ENCODE assay signal across 26 cellular contexts in genomic region chr2:209367091-209367747, GRCh38. TPM values are rescaled to one million over a fixed set of nuclear protein-coding genes. Genes with fewer than 3 reads are reported as not detected.
DNase-seq lines count a peak whose midpoint lies in the region; ATAC-seq, FAIRE-seq and TF ChIP-seq lines count a peak whose summit lies in the region.
"Had no signal": no experiment of that assay in that cellular context is flagged by ENCODE, and none has a peak within 500 bp of the region (broad histone marks: within the 10 kb centered on the region; RNA-seq: fewer than 3 reads in every experiment).

No MANE protein-coding gene starts in this region.

- H3K27me3 ChIP-seq in HCT116 (ENCODE audit: insufficient read depth, low read length), result no peaks in the 10 kb centered on the region
- no peaks in the 10 kb centered on the region for H3K27me3 ChIP-seq in vagina
- H3K27me3 ChIP-seq: BE2C, brain microvascular endothelial cell, esophagus squamous epithelium had no signal

- H3K4me1 ChIP-seq in A549 (peaks cover 9% of the 10 kb centered on the region; the same call in 2 of the 3 replicates), HCT116 (ENCODE audit: control insufficient read depth in 1 of 2, insufficient read depth in 2 of 2, low read length in 2 of 2) (peaks cover 8 to 22% of the 10 kb centered on the region in 2 experiments), vagina (no peaks in the 10 kb centered on the region)
- H3K4me1 ChIP-seq: BE2C, psoas muscle had no signal

- intact Hi-C loops in HCT116 (cut with micrococcal nuclease), result no loop called here
- intact Hi-C loops in vagina (cut with DNase I), result no loop called here

- TF ChIP-seq POLR2A in A549 (IDR thresholded peaks at IDR 0.05; ENCODE audit: low read length) (no peak), HCT116 (IDR thresholded peaks at IDR 0.05; ENCODE audit: borderline replicate concordance, extremely low read depth, insufficient read depth, insufficient read length) (no peak), vagina (IDR thresholded peaks at IDR 0.05) (no peak)

- TF ChIP-seq RAD21 in A549 (conservative IDR thresholded peaks at IDR 0.05 in 1 of 2, IDR thresholded peaks at IDR 0.05 in 1 of 2) (no peak), HCT116 (IDR thresholded peaks at IDR 0.05; ENCODE audit: low read depth) (no peak)

- no peak for ATAC-seq in A549
- ATAC-seq in HCT116, result no peak
- no peak for ATAC-seq in GM18519 (IDR thresholded peaks at IDR 0.05; ENCODE audit: low FRiP score, unreplicated experiment)
- ATAC-seq: activated CD4-positive, alpha-beta T cell treated with anti-CD3 and anti-CD28 coated beads for 36 hours; activated naive CD8-positive, alpha-beta T cell treated with anti-CD3 and anti-CD28 coated beads, Interleukin-2, amount 50 U/mL, for 24 hours; left cardiac atrium; psoas muscle had no signal

- BruUV-seq in HCT116 (replicated peaks; lab: Mats Ljungman, UMichigan), result no TSS peak

- RAD21 ChIA-PET in HCT116 (lab: Charles Lee; ENCODE audit: low non-redundant PET in 1 of 2, low total read pairs in 2 of 2, uncharacterized antibody in 2 of 2, unreplicated experiment in 2 of 2), result no interaction called here

- H3K79me2 ChIP-seq in HCT116 (ENCODE audit: insufficient read depth, low read length), result no peaks in the 10 kb centered on the region

- H3K36me3 ChIP-seq in HCT116 (ENCODE audit: control insufficient read depth in 1 of 2, insufficient read depth in 2 of 2, low read length in 2 of 2), result no peaks in the 10 kb centered on the region
- no peaks in the 10 kb centered on the region for H3K36me3 ChIP-seq in vagina
- H3K36me3 ChIP-seq: BE2C, brain microvascular endothelial cell, esophagus squamous epithelium had no signal

- peak overlapping the region; percentile 88 for H2AFZ ChIP-seq in HCT116 (ENCODE audit: low read depth, low read length, poor library complexity, severe bottlenecking)

- no peak overlapping the region for H3K9ac ChIP-seq in HCT116 (ENCODE audit: low read length)

- H3K9me3 ChIP-seq in A549 (no peaks in the 10 kb centered on the region), HCT116 (ENCODE audit: control insufficient read depth in 1 of 2, insufficient read depth in 1 of 2, low read depth in 1 of 2, low read length in 2 of 2) (no peaks in the 10 kb centered on the region), vagina (no peaks in the 10 kb centered on the region)
- H3K9me3 ChIP-seq: BE2C, esophagus squamous epithelium, psoas muscle had no signal

- no peaks in the 10 kb centered on the region for H4K20me1 ChIP-seq in HCT116 (ENCODE audit: insufficient read depth)

- FAIRE-seq in A549 (lab: Jason Lieb, UNC), result no peak
- FAIRE-seq: colon had no signal

- no peak for DNase-seq in A549 (ENCODE audit: low read depth in 1 of 2, low spot score in 1 of 2)
- DNase-seq in HCT116 (ENCODE audit: low read depth, low spot score), result no peak
- DNase-seq in amniotic epithelial cell (ENCODE audit: low read depth), result peak; percentile 36
- DNase-seq in fibroblast of villous mesenchyme (ENCODE audit: low read depth), result peak; percentile 21
- DNase-seq in nucleus accumbens (lab: John Stamatoyannopoulos, UW), result no peak
- DNase-seq in foreskin melanocyte, result no peak
- DNase-seq in vagina (ENCODE audit: extremely low spot score in 2 of 2), result no peak
- DNase-seq: activated CD4-positive, alpha-beta T cell treated with anti-CD3 and anti-CD28 coated beads for 36 hours; activated gamma-delta T cell treated with Interleukin-2 at 50 U/mL for 16 hours; activated naive CD8-positive, alpha-beta T cell treated with anti-CD3 and anti-CD28 coated beads, Interleukin-2, amount 50 U/mL, for 24 hours; activated T-cell treated with anti-CD3 and anti-CD28 coated beads, Interleukin-2, amount 50 U/mL, for 24 hours; BE2C; brain microvascular endothelial cell; DND-41; effector memory CD4-positive, alpha-beta T cell; esophagus squamous epithelium; KBM-7; left cardiac atrium; NCI-H1694; NCI-H2171; NCI-H524 treated with DMSO at 0.1 percent for 48 hours; psoas muscle; T-helper 2 cell had no signal

- POLR2A ChIA-PET in A549 (lab: Yijun Ruan, JAX) (no interaction called here), HCT116 (lab: Charles Lee) (no interaction called here)

- H3K4me2 ChIP-seq in A549 (no peak overlapping the region), HCT116 (ENCODE audit: low read length) (no peak overlapping the region)

- TF ChIP-seq EP300 in A549 (IDR thresholded peaks at IDR 0.05), result no peak

- H3K27ac ChIP-seq in A549 (peak overlapping the region in 1 of 2 experiments; percentile 67; a peak in 4 of 6 replicates), HCT116 (ENCODE audit: low read depth, low read length) (no peak overlapping the region), vagina (no peak overlapping the region)
- H3K27ac ChIP-seq: brain microvascular endothelial cell, esophagus squamous epithelium, psoas muscle had no signal

- WGBS in A549 (ENCODE audit: missing lambda C conversion rate), result 90% methylated on average over 1 of the region's 1 CpG

- no peaks in the 10 kb centered on the region for H3K9me2 ChIP-seq in HCT116 (ENCODE audit: insufficient read depth)

- CTCF ChIA-PET in A549 (lab: Yijun Ruan, JAX) (interaction anchor here (0.6 to 3.5 kb wide), 3 partner anchors 32 to 190 kb away, joined by 3 to 22 read pairs (median 8); partner anchors contain the start of gene MAP2), HCT116 (lab: Charles Lee) (interaction anchor here (2.0 kb wide), 1 partner anchor 33 kb away, joined by 9 read pairs; no protein-coding TSS in a partner anchor)

- TF ChIP-seq CTCF in A549 (IDR thresholded peaks at IDR 0.05) (no peak), HCT116 (IDR thresholded peaks at IDR 0.05 in 2 of 3, conservative IDR thresholded peaks at IDR 0.05 in 1 of 3; ENCODE audit: borderline replicate concordance in 1 of 3, insufficient read depth in 1 of 3, low read depth in 2 of 3, low read length in 2 of 3) (no peak), fibroblast of villous mesenchyme (IDR thresholded peaks at IDR 0.05; ENCODE audit: insufficient read depth, low read depth, low read length) (no peak), vagina (IDR thresholded peaks at IDR 0.05) (no peak)

- H3K4me3 ChIP-seq in A549 (no peak overlapping the region), HCT116 (replicated peaks in 1 of 2; ENCODE audit: low read depth in 1 of 2, low read length in 2 of 2) (no peak overlapping the region), fibroblast of villous mesenchyme (ENCODE audit: low read depth, low read length) (no peak overlapping the region), vagina (no peak overlapping the region)
- H3K4me3 ChIP-seq: esophagus squamous epithelium, psoas muscle had no signal

TF ChIP-seq in A549, 52 proteins besides CTCF, POLR2A, EP300 and RAD21:
- no peak for TF ChIP-seq EHF (CRISPR knock-in tag; IDR thresholded peaks at IDR 0.05)
- no peak for TF ChIP-seq ATOH8 (CRISPR knock-in tag; IDR thresholded peaks at IDR 0.05; ENCODE audit: low read depth)
- TF ChIP-seq ZFP36 (IDR thresholded peaks at IDR 0.05; ENCODE audit: borderline replicate concordance, partially characterized antibody), result no peak
- no peak for TF ChIP-seq FOSL2 (IDR thresholded peaks at IDR 0.05)
- TF ChIP-seq FOSL2 (CRISPR knock-in tag; IDR thresholded peaks at IDR 0.05), result 0 out of 2 replicates have a peak, but pooled peaks have one; percentile 5
- TF ChIP-seq ZNF302 (CRISPR knock-in tag; IDR thresholded peaks at IDR 0.05), result no peak
- TF ChIP-seq HOXA7 (CRISPR knock-in tag; IDR thresholded peaks at IDR 0.05), result no peak
- TF ChIP-seq RCOR1 (IDR thresholded peaks at IDR 0.05; ENCODE audit: low read depth, low read length), result no peak
- no peak for TF ChIP-seq FOXS1 (CRISPR knock-in tag; IDR thresholded peaks at IDR 0.05)

TF ChIP-seq in HCT116, 20 proteins besides CTCF, POLR2A, EP300 and RAD21 (continues in another document):
- no peak for TF ChIP-seq SP1 (IDR thresholded peaks at IDR 0.05; ENCODE audit: low read depth)
- no peak for TF ChIP-seq ZFX (IDR thresholded peaks at IDR 0.05)
- no peak for TF ChIP-seq YY1 (IDR thresholded peaks at IDR 0.05; ENCODE audit: extremely low read depth, insufficient replicate concordance, low read depth, low read length)
- TF ChIP-seq CBX3 (IDR thresholded peaks at IDR 0.05; ENCODE audit: low read depth), result no peak
- no peak for TF ChIP-seq ZNF274 (IDR thresholded peaks at IDR 0.05; ENCODE audit: low read depth, low read length)
- TF ChIP-seq ATF3 (IDR thresholded peaks at IDR 0.05), result no peak
- no peak for TF ChIP-seq REST (IDR thresholded peaks at IDR 0.05; ENCODE audit: low read depth)

RNA-seq across cellular contexts. Expression of gene MAP2, which starts 56.6 kb away (rescaled TPM):
- 1.8 and 2.2 TPM in 2 replicates for polyA plus RNA-seq in A549 (2011; rRNA removed)
- 0.30 and 0.43 TPM in 2 replicates for polyA plus RNA-seq in A549 (2012; cell fraction: cytosol; rRNA removed)
- 0.60 and 0.74 TPM in 2 replicates for polyA plus RNA-seq in A549 (2012; cell fraction: nucleus; rRNA removed)
- 0.43 to 0.53 TPM (median 0.50 TPM) in 3 replicates for polyA plus RNA-seq in A549 (2017; fragmentation: RNase III; extraction: RNeasy Plus Mini Kit Qiagen cat#74134 plus additional on column Dnase treatment)
- polyA minus RNA-seq in A549 (2011; rRNA and poly(A)+ RNA removed), result 4.6 and 5.0 TPM in 2 replicates
- total RNA-seq in HCT116 (2021; ENCODE audit: unreplicated experiment), result 7.4 TPM
- polyA plus RNA-seq in HCT116 (2012), result 3.8 and 4.0 TPM in 2 replicates
- total RNA-seq in fibroblast of villous mesenchyme, result 2.3 and 37.1 TPM in 2 replicates
- 15.5 TPM for total RNA-seq in vagina
- total RNA-seq: activated CD8-positive, alpha-beta memory T cell treated with anti-CD3 and anti-CD28 coated beads for 36 hours had no signal

Comparison
In these comparisons a context has a peak if more than half of its experiments do, and no peak if none do; other contexts are left out.
1. DNase-seq: peak in amniotic epithelial cell (single experiment) and fibroblast of villous mesenchyme (single experiment); none in A549 (0 of 2), HCT116 (single experiment), nucleus accumbens (0 of 56), foreskin melanocyte (single experiment) and vagina (0 of 2).